8 cellular contexts compared by ENCODE assay signal in genomic region chr16:29454835-29455234, GRCh38. TPM values are rescaled to one million over a fixed set of nuclear protein-coding genes. Genes with fewer than 3 reads are reported as not detected.
A peak's percentile ranks its signal among the peaks of the same experiment; 100 is the strongest.
DNase-seq lines count a peak whose midpoint lies in the region; ATAC-seq lines count a peak whose summit lies in the region.
"Not testable (repeated sequence)": the region's sequence is repeated elsewhere in the genome, so short reads cannot be mapped to it uniquely, and the experiment has no call there.

No MANE protein-coding gene starts in this region.

- not testable (repeated sequence) for H3K27me3 Mint-ChIP-seq in stimulated activated memory B cell treated with anti-CD40 and anti-IgM and Interleukin-4, amounts not matched to agents 10 μg/mL and 1 μg/mL and 100 μg/mL, for 72 hours

- not testable (repeated sequence) for H3K9me3 Mint-ChIP-seq in stimulated activated memory B cell treated with anti-CD40 and anti-IgM and Interleukin-4, amounts not matched to agents 10 μg/mL and 1 μg/mL and 100 μg/mL, for 72 hours

- H3K27ac Mint-ChIP-seq in stimulated activated memory B cell treated with anti-CD40 and anti-IgM and Interleukin-4, amounts not matched to agents 10 μg/mL and 1 μg/mL and 100 μg/mL, for 72 hours: not testable (repeated sequence)

- DNase-seq in left cardiac atrium: not testable (repeated sequence)

- H3K4me3 Mint-ChIP-seq in stimulated activated memory B cell treated with anti-CD40 and anti-IgM and Interleukin-4, amounts not matched to agents 10 μg/mL and 1 μg/mL and 100 μg/mL, for 72 hours: not testable (repeated sequence)

- H3K36me3 Mint-ChIP-seq in stimulated activated memory B cell treated with anti-CD40 and anti-IgM and Interleukin-4, amounts not matched to agents 10 μg/mL and 1 μg/mL and 100 μg/mL, for 72 hours: not testable (repeated sequence)

- ATAC-seq in GM18498 (IDR thresholded peaks at IDR 0.05; ENCODE audit: unreplicated experiment) (peak; percentile 68), GM19328 (IDR thresholded peaks at IDR 0.05; ENCODE audit: unreplicated experiment) (peak; percentile 54), GM21717 (IDR thresholded peaks at IDR 0.05; ENCODE audit: unreplicated experiment) (peak; percentile 55), HG02970 (IDR thresholded peaks at IDR 0.05; ENCODE audit: low FRiP score, unreplicated experiment) (peak; percentile 43), HG03439 (IDR thresholded peaks at IDR 0.05; ENCODE audit: unreplicated experiment) (peak; percentile 54), left cardiac atrium (peak; percentile 80 to 87)
- peak; percentile 69 to 73 for ATAC-seq in activated CD4-positive, CD25-positive, alpha-beta regulatory T cell treated with anti-CD3 and anti-CD28 coated beads, Interleukin-2, amount 50 U/mL, for 24 hours
- peak; percentile 88 for ATAC-seq in stimulated activated memory B cell treated with anti-CD40 and anti-IgM and Interleukin-4, amounts not matched to agents 10 μg/mL and 1 μg/mL and 100 μg/mL, for 72 hours

- H3K4me1 Mint-ChIP-seq in stimulated activated memory B cell treated with anti-CD40 and anti-IgM and Interleukin-4, amounts not matched to agents 10 μg/mL and 1 μg/mL and 100 μg/mL, for 72 hours: not testable (repeated sequence)

- intact Hi-C loops in left cardiac atrium (cut with DNase I): not testable (repeated sequence)

RNA-seq across cellular contexts. Expression of gene SLX1B, which starts 0.5 kb away (rescaled TPM):
- total RNA-seq in left cardiac atrium: 10 to 100 TPM; 13.0 to 18.0 TPM

RNA-seq across cellular contexts. Expression of gene BOLA2, which starts 0.7 kb away (rescaled TPM):
- total RNA-seq in left cardiac atrium: 1 to 10 TPM; 1.4 to 4.2 TPM

RNA-seq across cellular contexts. Expression of gene SULT1A4, which starts 4.9 kb away (rescaled TPM):
- 1 to 10 TPM; 3.4 to 4.0 TPM for total RNA-seq in left cardiac atrium

RNA-seq across cellular contexts. Expression of gene NPIPB11, which starts 48.3 kb away (rescaled TPM):
- total RNA-seq in left cardiac atrium: under 1 TPM; 0.39 to 0.62 TPM

RNA-seq across cellular contexts. Expression of gene NPIPB12, which starts 51.4 kb away (rescaled TPM):
- total RNA-seq in left cardiac atrium: 10 to 100 TPM; 22.1 to 23.4 TPM
